In the genomic region with DNA sequence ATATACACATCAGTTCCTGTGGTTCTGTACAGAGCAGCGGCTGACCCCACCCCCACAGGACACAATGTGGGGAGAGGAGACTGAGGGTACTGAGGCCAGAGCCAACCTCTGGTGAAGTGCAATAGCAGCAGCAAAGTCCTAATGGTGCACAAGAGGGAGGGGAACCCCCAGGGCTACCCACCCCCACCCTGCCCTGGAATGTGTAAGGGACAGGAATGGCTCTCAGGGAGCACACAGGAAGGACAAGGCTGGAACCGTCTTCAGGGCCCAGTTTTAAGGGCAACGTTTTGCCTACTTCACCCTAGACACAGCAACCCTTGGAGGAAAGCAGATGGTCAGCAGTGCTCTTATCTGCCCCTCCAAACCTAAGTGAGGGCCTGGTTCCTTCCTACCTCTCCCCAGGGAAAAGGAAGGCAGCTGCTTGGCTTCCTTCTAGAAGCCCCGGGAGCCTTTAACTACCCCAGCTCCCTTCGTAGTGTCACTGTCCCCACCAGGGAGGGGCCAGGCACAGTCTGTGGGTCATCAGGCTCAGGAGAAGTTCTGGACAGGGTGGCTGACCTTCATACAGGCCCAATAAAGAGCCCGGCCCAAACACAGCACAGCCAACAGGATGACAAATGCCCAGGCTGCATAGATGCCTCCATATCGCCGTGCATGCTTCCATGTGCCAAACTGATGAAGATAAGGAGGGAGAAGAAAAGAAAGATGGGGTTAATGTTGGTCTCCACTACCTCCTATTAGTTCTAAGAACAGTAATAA, we compare ENCODE assay signal across 14 cellular contexts. TPM values are rescaled to one million over a fixed set of nuclear protein-coding genes. Genes with fewer than 3 reads are reported as not detected.
A peak's percentile ranks its signal among the peaks of the same experiment; 100 is the strongest.
DNase-seq lines count a peak whose midpoint lies in the region; ATAC-seq and TF ChIP-seq lines count a peak whose summit lies in the region.
"Had no signal": no experiment of that assay in that cellular context is flagged by ENCODE, and none has a peak within 500 bp of the region (broad histone marks: within the 10 kb centered on the region; RNA-seq: fewer than 3 reads in every experiment).

No MANE protein-coding gene starts in this region.

- no peak overlapping the region for H3K4me3 Mint-ChIP-seq in activated naive CD4-positive, alpha-beta T cell treated with anti-CD3 and anti-CD28 coated beads for 36 hours
- peak overlapping the region in 4 of 5 experiments; percentile 82 to 96 (median 92) for H3K4me3 Mint-ChIP-seq in brain
- H3K4me3 Mint-ChIP-seq in stimulated activated effector memory CD8-positive, alpha-beta T cell treated with anti-CD3 and anti-CD28 coated beads, Interleukin-12 subunit alpha, Interleukin-12 subunit beta, amount 100 ng/mL, for 72 hours: no peak overlapping the region

- intact Hi-C loops in activated naive CD4-positive, alpha-beta T cell treated with anti-CD3 and anti-CD28 coated beads for 36 hours (cut with micrococcal nuclease): no loop called here

- no peaks in the 10 kb centered on the region for H3F3A ChIP-seq in Loucy (ENCODE audit: low read depth)

- peaks cover 30% of the 10 kb centered on the region; the same call in 1 of the 2 replicates for H3K36me3 ChIP-seq in Loucy (ENCODE audit: insufficient read depth, low read length)

- peaks cover 29% of the 10 kb centered on the region for H3K4me1 Mint-ChIP-seq in activated naive CD4-positive, alpha-beta T cell treated with anti-CD3 and anti-CD28 coated beads for 36 hours (ENCODE audit: low read depth)
- H3K4me1 Mint-ChIP-seq in brain: peaks cover 40% of the 10 kb centered on the region
- peaks cover 20% of the 10 kb centered on the region for H3K4me1 Mint-ChIP-seq in stimulated activated effector memory CD8-positive, alpha-beta T cell treated with anti-CD3 and anti-CD28 coated beads, Interleukin-12 subunit alpha, Interleukin-12 subunit beta, amount 100 ng/mL, for 72 hours

- H3K4me1 ChIP-seq in Loucy (ENCODE audit: insufficient read depth, low read length, poor library complexity, severe bottlenecking): peaks cover 44% of the 10 kb centered on the region

- peak overlapping the region; percentile 47 for H3K27ac Mint-ChIP-seq in activated naive CD4-positive, alpha-beta T cell treated with anti-CD3 and anti-CD28 coated beads for 36 hours
- peak overlapping the region in 2 of 5 experiments; percentile 89 to 91 for H3K27ac Mint-ChIP-seq in brain
- H3K27ac Mint-ChIP-seq in stimulated activated effector memory CD8-positive, alpha-beta T cell treated with anti-CD3 and anti-CD28 coated beads, Interleukin-12 subunit alpha, Interleukin-12 subunit beta, amount 100 ng/mL, for 72 hours: peak overlapping the region; percentile 66

- no peak overlapping the region for H3K4me3 ChIP-seq in Loucy (ENCODE audit: low read length, poor library complexity, severe bottlenecking)
- H3K4me3 ChIP-seq: ascending aorta, prostate gland, vagina had no signal

- H3K27me3 ChIP-seq in Loucy (ENCODE audit: insufficient read depth, low read length, poor library complexity, severe bottlenecking): no peaks in the 10 kb centered on the region
- H3K27me3 ChIP-seq: ascending aorta, foreskin keratinocyte, vagina had no signal

- no peaks in the 10 kb centered on the region for H3K9me2 ChIP-seq in Loucy (replicated peaks; ENCODE audit: low read depth, low read length)

- peaks cover 75% of the 10 kb centered on the region for H3K79me2 ChIP-seq in Loucy (ENCODE audit: insufficient read depth, low read length)

- H4K20me1 ChIP-seq in Loucy (ENCODE audit: insufficient read depth, low read length, poor library complexity, severe bottlenecking): peaks cover 54% of the 10 kb centered on the region

- CTCF ChIA-PET in activated naive CD4-positive, alpha-beta T cell treated with anti-CD3 and anti-CD28 coated beads for 36 hours (lab: Charles Lee): no interaction called here

- no peaks in the 10 kb centered on the region for H3K9me3 ChIP-seq in Loucy (ENCODE audit: insufficient read depth, low read depth, low read length)
- H3K9me3 ChIP-seq: ascending aorta, prostate gland, vagina had no signal

- H3K36me3 Mint-ChIP-seq in activated naive CD4-positive, alpha-beta T cell treated with anti-CD3 and anti-CD28 coated beads for 36 hours (ENCODE audit: low read depth): peaks cover 29% of the 10 kb centered on the region
- H3K36me3 Mint-ChIP-seq in brain: peaks cover 23% of the 10 kb centered on the region
- peaks cover 10% of the 10 kb centered on the region for H3K36me3 Mint-ChIP-seq in stimulated activated effector memory CD8-positive, alpha-beta T cell treated with anti-CD3 and anti-CD28 coated beads, Interleukin-12 subunit alpha, Interleukin-12 subunit beta, amount 100 ng/mL, for 72 hours

- peak overlapping the region; percentile 96 for H3K4me2 ChIP-seq in Loucy (ENCODE audit: low read depth, low read length, poor library complexity, severe bottlenecking)

- DNase-seq in activated naive CD4-positive, alpha-beta T cell treated with anti-CD3 and anti-CD28 coated beads for 36 hours: no peak
- DNase-seq in activated naive CD4-positive, alpha-beta T cell treated with Interleukin-2 at 50 U/mL for 16 hours: no peak
- DNase-seq in stimulated activated effector memory CD8-positive, alpha-beta T cell treated with anti-CD3 and anti-CD28 coated beads, Interleukin-12 subunit alpha, Interleukin-12 subunit beta, amount 100 ng/mL, for 72 hours (ENCODE audit: low spot score in 2 of 2): no peak
- no peak for DNase-seq in C1 segment of cervical spinal cord (lab: John Stamatoyannopoulos, UW)
- DNase-seq in amygdala (lab: John Stamatoyannopoulos, UW): no peak
- DNase-seq: foreskin keratinocyte, NCI-H526 treated with DMSO at 0.1 percent for 48 hours, Right ventricle myocardium superior had no signal

- TF ChIP-seq CTCF in Loucy (conservative IDR thresholded peaks at IDR 0.05; ENCODE audit: low read length) (no peak), brain (conservative IDR thresholded peaks at IDR 0.05) (no peak)

- no peak overlapping the region for H3K9ac ChIP-seq in Loucy (ENCODE audit: low read depth, low read length, poor library complexity, severe bottlenecking)

- no peak for ATAC-seq in stimulated activated effector memory CD8-positive, alpha-beta T cell treated with anti-CD3 and anti-CD28 coated beads, Interleukin-12 subunit alpha, Interleukin-12 subunit beta, amount 100 ng/mL, for 72 hours
- ATAC-seq in HG02798 (IDR thresholded peaks at IDR 0.05; ENCODE audit: poor library complexity, unreplicated experiment): no peak
- ATAC-seq: foreskin keratinocyte had no signal

- H3K27me3 Mint-ChIP-seq in activated naive CD4-positive, alpha-beta T cell treated with anti-CD3 and anti-CD28 coated beads for 36 hours (ENCODE audit: low read depth): no peaks in the 10 kb centered on the region
- H3K27me3 Mint-ChIP-seq in brain: peaks cover 5% of the 10 kb centered on the region

- H3K9me3 Mint-ChIP-seq in activated naive CD4-positive, alpha-beta T cell treated with anti-CD3 and anti-CD28 coated beads for 36 hours: no peaks in the 10 kb centered on the region
- H3K9me3 Mint-ChIP-seq in brain: peaks cover 0 to 4% (median 0%) of the 10 kb centered on the region in 5 experiments
- no peaks in the 10 kb centered on the region for H3K9me3 Mint-ChIP-seq in stimulated activated effector memory CD8-positive, alpha-beta T cell treated with anti-CD3 and anti-CD28 coated beads, Interleukin-12 subunit alpha, Interleukin-12 subunit beta, amount 100 ng/mL, for 72 hours

- H2AFZ ChIP-seq in Loucy (ENCODE audit: low read length): no peak overlapping the region

RNA-seq across cellular contexts. Expression of a gene that starts 3.0 kb away (rescaled TPM):
- total RNA-seq in activated naive CD4-positive, alpha-beta T cell treated with anti-CD3 and anti-CD28 coated beads for 36 hours: 10 to 100 TPM; 31.6 to 32.3 TPM
- 34.4 TPM for polyA plus RNA-seq in brain (ENCODE audit: insufficient read depth, low read depth, low replicate concordance)

RNA-seq across cellular contexts. Expression of a gene that starts 3.2 kb away (rescaled TPM):
- 100 to 1,000 TPM; 187 to 190 TPM for total RNA-seq in activated naive CD4-positive, alpha-beta T cell treated with anti-CD3 and anti-CD28 coated beads for 36 hours
- polyA plus RNA-seq in brain (ENCODE audit: insufficient read depth, low read depth, low replicate concordance): 273 TPM

RNA-seq across cellular contexts. Expression of a gene that starts 3.6 kb away (rescaled TPM):
- 10 to 100 TPM; 35.7 to 36.8 TPM for total RNA-seq in activated naive CD4-positive, alpha-beta T cell treated with anti-CD3 and anti-CD28 coated beads for 36 hours
- polyA plus RNA-seq in brain (ENCODE audit: insufficient read depth, low read depth, low replicate concordance): 28.0 TPM

RNA-seq across cellular contexts. Expression of a gene that starts 11.0 kb away (rescaled TPM):
- 100 to 1,000 TPM; 187 to 191 TPM for total RNA-seq in activated naive CD4-positive, alpha-beta T cell treated with anti-CD3 and anti-CD28 coated beads for 36 hours
- polyA plus RNA-seq in brain (ENCODE audit: insufficient read depth, low read depth, low replicate concordance): 48.6 TPM

RNA-seq across cellular contexts. Expression of a gene that starts 22.2 kb away (rescaled TPM):
- under 1 TPM; 0.07 to 0.10 TPM for total RNA-seq in activated naive CD4-positive, alpha-beta T cell treated with anti-CD3 and anti-CD28 coated beads for 36 hours
- polyA plus RNA-seq in brain (ENCODE audit: insufficient read depth, low read depth, low replicate concordance): not detected
- total RNA-seq: ascending aorta, foreskin keratinocyte had no signal
- polyA plus RNA-seq: foreskin keratinocyte had no signal

Comparison
In these comparisons a context has a peak if more than half of its experiments do, and no peak if none do; other contexts are left out.
1. H3K4me3 Mint-ChIP-seq: peak in brain (4 of 5); none in activated naive CD4-positive, alpha-beta T cell treated with anti-CD3 and anti-CD28 coated beads for 36 hours (single experiment) and stimulated activated effector memory CD8-positive, alpha-beta T cell treated with anti-CD3 and anti-CD28 coated beads, Interleukin-12 subunit alpha, Interleukin-12 subunit beta, amount 100 ng/mL, for 72 hours (single experiment).